In genomic region chr10:70343312-70343711, GRCh38 we compare ENCODE assay signal across 23 cellular contexts. TPM values are rescaled to one million over a fixed set of nuclear protein-coding genes. Genes with fewer than 3 reads are reported as not detected.
"Had no signal": no experiment of that assay in that cellular context is flagged by ENCODE, and none has a peak within 500 bp of the region (broad histone marks: within the 10 kb centered on the region; RNA-seq: fewer than 3 reads in every experiment).

No MANE protein-coding gene starts in this region.

- H3K27ac ChIP-seq: body of pancreas, coronary artery, neural progenitor cell, suprapubic skin, transverse colon, vagina, VCaP had no signal

- H3K27me3 ChIP-seq: body of pancreas, neural progenitor cell, suprapubic skin, transverse colon, vagina had no signal

- H3K4me3 Mint-ChIP-seq: activated CD4-positive, alpha-beta memory T cell treated with anti-CD3 and anti-CD28 coated beads, Interleukin-2, amount 10 ng/mL, durations not matched to agents 7 days and 5 days; activated CD4-positive, alpha-beta T cell treated with anti-CD3 and anti-CD28 coated beads, Interleukin-2, amount 10 ng/mL, durations not matched to agents 24 days and 14 days; activated naive CD4-positive, alpha-beta T cell treated with anti-CD3 and anti-CD28 coated beads, Interleukin-2, amount 50 U/mL, for 24 hours; naive B cell; neural progenitor cell; stimulated activated naive CD8-positive, alpha-beta T cell treated with anti-CD3 and anti-CD28 coated beads, Interleukin-15, amount 100 ng/mL, for 72 hours had no signal

- H3K4me3 ChIP-seq: body of pancreas, coronary artery, neural progenitor cell, suprapubic skin, transverse colon, vagina had no signal

- H3K36me3 ChIP-seq: neural progenitor cell, suprapubic skin, transverse colon, vagina had no signal

- H3K9me3 Mint-ChIP-seq: activated CD4-positive, alpha-beta memory T cell treated with anti-CD3 and anti-CD28 coated beads, Interleukin-2, amount 10 ng/mL, durations not matched to agents 7 days and 5 days; activated CD4-positive, alpha-beta T cell treated with anti-CD3 and anti-CD28 coated beads, Interleukin-2, amount 10 ng/mL, durations not matched to agents 24 days and 14 days; activated naive CD4-positive, alpha-beta T cell treated with anti-CD3 and anti-CD28 coated beads, Interleukin-2, amount 50 U/mL, for 24 hours; naive B cell; neural progenitor cell; stimulated activated naive CD8-positive, alpha-beta T cell treated with anti-CD3 and anti-CD28 coated beads, Interleukin-15, amount 100 ng/mL, for 72 hours had no signal

- H3K9ac ChIP-seq: neural progenitor cell, SK-N-SH had no signal

- H3K27ac Mint-ChIP-seq: activated CD4-positive, alpha-beta memory T cell treated with anti-CD3 and anti-CD28 coated beads, Interleukin-2, amount 10 ng/mL, durations not matched to agents 7 days and 5 days; activated CD4-positive, alpha-beta T cell treated with anti-CD3 and anti-CD28 coated beads, Interleukin-2, amount 10 ng/mL, durations not matched to agents 24 days and 14 days; activated naive CD4-positive, alpha-beta T cell treated with anti-CD3 and anti-CD28 coated beads, Interleukin-2, amount 50 U/mL, for 24 hours; neural progenitor cell had no signal

- H3K27me3 Mint-ChIP-seq: activated CD4-positive, alpha-beta memory T cell treated with anti-CD3 and anti-CD28 coated beads, Interleukin-2, amount 10 ng/mL, durations not matched to agents 7 days and 5 days; activated CD4-positive, alpha-beta T cell treated with anti-CD3 and anti-CD28 coated beads, Interleukin-2, amount 10 ng/mL, durations not matched to agents 24 days and 14 days; activated naive CD4-positive, alpha-beta T cell treated with anti-CD3 and anti-CD28 coated beads, Interleukin-2, amount 50 U/mL, for 24 hours; stimulated activated naive CD8-positive, alpha-beta T cell treated with anti-CD3 and anti-CD28 coated beads, Interleukin-15, amount 100 ng/mL, for 72 hours had no signal

- H3K4me1 Mint-ChIP-seq: activated CD4-positive, alpha-beta memory T cell treated with anti-CD3 and anti-CD28 coated beads, Interleukin-2, amount 10 ng/mL, durations not matched to agents 7 days and 5 days; activated CD4-positive, alpha-beta T cell treated with anti-CD3 and anti-CD28 coated beads, Interleukin-2, amount 10 ng/mL, durations not matched to agents 24 days and 14 days; activated naive CD4-positive, alpha-beta T cell treated with anti-CD3 and anti-CD28 coated beads, Interleukin-2, amount 50 U/mL, for 24 hours; naive B cell; neural progenitor cell; stimulated activated naive CD8-positive, alpha-beta T cell treated with anti-CD3 and anti-CD28 coated beads, Interleukin-15, amount 100 ng/mL, for 72 hours had no signal

- H3K9me3 ChIP-seq: body of pancreas, SK-N-SH, suprapubic skin, transverse colon, vagina had no signal

- DNase-seq: activated CD4-positive, alpha-beta memory T cell treated with anti-CD3 and anti-CD28 coated beads, Interleukin-2, amount 10 ng/mL, durations not matched to agents 7 days and 5 days; activated CD4-positive, alpha-beta T cell treated with anti-CD3 and anti-CD28 coated beads, Interleukin-2, amount 10 ng/mL, durations not matched to agents 24 days and 14 days; activated gamma-delta T cell; anterior cingulate cortex; body of pancreas; naive B cell; retina; SK-N-SH; stimulated activated CD4-positive, alpha-beta T cell treated with anti-CD3 and anti-CD28 coated beads, Interleukin-1b, Interleukin-23, amount 100 ng/mL, for 48 hours; stimulated activated naive CD8-positive, alpha-beta T cell treated with anti-CD3 and anti-CD28 coated beads, Interleukin-15, amount 100 ng/mL, for 72 hours; T-helper 2 cell; transverse colon had no signal

- H3K36me3 Mint-ChIP-seq: naive B cell had no signal

- H3K4me1 ChIP-seq: body of pancreas, suprapubic skin, transverse colon, vagina had no signal

- ATAC-seq: activated CD4-positive, CD25-positive, alpha-beta regulatory T cell treated with anti-CD3 and anti-CD28 coated beads, Interleukin-2, amount 50 U/mL, for 24 hours; body of pancreas; stimulated activated naive CD8-positive, alpha-beta T cell treated with anti-CD3 and anti-CD28 coated beads, Interleukin-15, amount 100 ng/mL, for 72 hours had no signal

RNA-seq across cellular contexts. Expression of gene NPFFR1, which starts 59.5 kb away (rescaled TPM):
- total RNA-seq: activated CD4-positive, alpha-beta memory T cell treated with anti-CD3 and anti-CD28 coated beads, Interleukin-2, amount 10 ng/mL, durations not matched to agents 7 days and 5 days; activated CD4-positive, alpha-beta T cell treated with anti-CD3 and anti-CD28 coated beads, Interleukin-2, amount 10 ng/mL, durations not matched to agents 24 days and 14 days; body of pancreas; fibroblast of villous mesenchyme; mesenteric fat pad; osteoblast; posterior vena cava; vagina had no signal
- polyA plus RNA-seq: SK-N-SH had no signal
